In the genomic region with DNA sequence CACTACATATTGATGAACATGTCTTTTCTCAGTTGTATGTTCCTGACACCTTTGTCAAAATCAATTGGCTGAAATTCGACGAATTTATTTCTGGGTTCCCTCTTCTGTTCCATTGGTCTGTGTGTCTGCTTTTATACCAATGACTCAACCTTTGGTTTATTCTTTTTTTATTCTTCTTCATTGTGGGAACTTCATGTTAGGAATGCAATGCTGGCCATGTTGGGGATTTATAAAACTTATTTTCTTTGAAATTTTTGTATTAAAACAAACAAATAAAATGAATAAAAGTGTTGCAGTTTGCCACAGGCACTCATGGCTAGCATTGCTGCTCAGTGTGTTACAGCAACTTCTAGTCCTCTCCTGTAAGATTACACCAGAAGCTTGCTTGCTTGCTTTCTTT, we compare ENCODE assay signal across 22 cellular contexts.
"Had no signal": no experiment of that assay in that cellular context is flagged by ENCODE, and none has a peak within 500 bp of the region (broad histone marks: within the 10 kb centered on the region; RNA-seq: fewer than 3 reads in every experiment).

No MANE protein-coding gene starts in this region.

- H3K4me3 ChIP-seq: left lung, lower lobe of right lung, ovary, prostate gland, spleen, suprapubic skin, thoracic aorta, tibial artery, vagina had no signal

- DNase-seq: hypothalamus; immature natural killer cell; kidney; left colon; left lung; lower lobe of right lung; mammary epithelial cell; mesenchymal stem cell; naive thymus-derived CD4-positive, alpha-beta T cell; ovary; retina; right cardiac atrium; small intestine; spleen; stimulated activated CD4-positive, alpha-beta T cell treated with anti-CD3 and anti-CD28 coated beads, Interleukin-4, amount 100 ng/mL, for 24 hours; stimulated activated naive CD4-positive, alpha-beta T cell; tibial artery; trophoblast cell had no signal

- H3K27me3 ChIP-seq: left lung, ovary, suprapubic skin, tibial artery, vagina had no signal

- H3K36me3 ChIP-seq: left lung, lower lobe of right lung, ovary, prostate gland, spleen, suprapubic skin, thoracic aorta, tibial artery, vagina had no signal

- H3K27ac ChIP-seq: left lung, lower lobe of right lung, ovary, prostate gland, spleen, suprapubic skin, thoracic aorta, tibial artery, vagina had no signal

- H3K4me1 ChIP-seq: left lung, lower lobe of right lung, prostate gland, spleen, suprapubic skin, tibial artery, vagina had no signal

- H3K9me3 ChIP-seq: left lung, lower lobe of right lung, ovary, prostate gland, spleen, suprapubic skin, thoracic aorta, vagina had no signal
